In genomic region chr19:9806781-9807180, GRCh38 we compare ENCODE assay signal across 18 cellular contexts.
"Had no signal": no experiment of that assay in that cellular context is flagged by ENCODE, and none has a peak within 500 bp of the region (broad histone marks: within the 10 kb centered on the region; RNA-seq: fewer than 3 reads in every experiment).

No MANE protein-coding gene starts in this region.

- H3K9me3 ChIP-seq: ovary, right atrium auricular region, sigmoid colon, stomach, thoracic aorta had no signal

- H3K27ac ChIP-seq: foreskin keratinocyte, hepatocyte, ovary, right atrium auricular region, sigmoid colon, stomach, thoracic aorta had no signal

- H3K9me3 Mint-ChIP-seq: natural killer cell, neural crest cell had no signal

- H3K36me3 ChIP-seq: ovary had no signal

- H3K36me3 Mint-ChIP-seq: natural killer cell had no signal

- H3K4me1 Mint-ChIP-seq: neural crest cell had no signal

- H3K4me2 ChIP-seq: hepatocyte had no signal

- H3K4me3 Mint-ChIP-seq: natural killer cell, neural crest cell had no signal

- H3K4me1 ChIP-seq: foreskin keratinocyte, right atrium auricular region, sigmoid colon, stomach had no signal

- DNase-seq: erythroblast; foreskin keratinocyte; left colon; natural killer cell; nucleus accumbens; ovary; sigmoid colon; stimulated activated CD4-positive, alpha-beta T cell treated with anti-CD3 and anti-CD28 coated beads, Interleukin-2, amount 100 ng/mL, for 24 hours; stimulated activated CD4-positive, alpha-beta T cell treated with anti-CD3 and anti-CD28 coated beads, Interleukin-4, amount 100 ng/mL, for 4 hours; stimulated activated naive CD4-positive, alpha-beta T cell; stomach; substantia nigra; trophoblast cell had no signal

- H3K27me3 ChIP-seq: foreskin keratinocyte, hepatocyte, ovary, right atrium auricular region, sigmoid colon, stomach had no signal

- H2AFZ ChIP-seq: hepatocyte had no signal

- H3K4me3 ChIP-seq: hepatocyte, ovary, right atrium auricular region, sigmoid colon, skin epidermis, stomach, thoracic aorta had no signal

- H3K27ac Mint-ChIP-seq: natural killer cell had no signal

- ATAC-seq: foreskin keratinocyte, left colon, natural killer cell had no signal
